Comparison of ENCODE assay signal across 1 cellular context in genomic region chr20:36050436-36051317, GRCh38.
TF ChIP-seq lines count a peak whose summit lies in the region.

No MANE protein-coding gene starts in this region.

TF ChIP-seq in GM23338, 12 proteins besides CTCF, POLR2A, EP300 and RAD21 (continued from another document):
- TF ChIP-seq NANOG (IDR thresholded peaks at IDR 0.05; ENCODE audit: borderline replicate concordance) (no peak), EZH2 (IDR thresholded peaks at IDR 0.05; ENCODE audit: low read depth, unreplicated experiment) (no peak), ZNF331 (CRISPR knock-in tag; IDR thresholded peaks at IDR 0.05; ENCODE audit: low read depth) (no peak), POLR2AphosphoS5 (IDR thresholded peaks at IDR 0.05; ENCODE audit: low read depth) (peak; percentile 97), CREB1 (CRISPR knock-in tag; IDR thresholded peaks at IDR 0.05; ENCODE audit: low read depth) (0 out of 2 replicates have a peak, but pooled peaks have one; percentile 54)
- TF ChIP-seq, protein P1, sequence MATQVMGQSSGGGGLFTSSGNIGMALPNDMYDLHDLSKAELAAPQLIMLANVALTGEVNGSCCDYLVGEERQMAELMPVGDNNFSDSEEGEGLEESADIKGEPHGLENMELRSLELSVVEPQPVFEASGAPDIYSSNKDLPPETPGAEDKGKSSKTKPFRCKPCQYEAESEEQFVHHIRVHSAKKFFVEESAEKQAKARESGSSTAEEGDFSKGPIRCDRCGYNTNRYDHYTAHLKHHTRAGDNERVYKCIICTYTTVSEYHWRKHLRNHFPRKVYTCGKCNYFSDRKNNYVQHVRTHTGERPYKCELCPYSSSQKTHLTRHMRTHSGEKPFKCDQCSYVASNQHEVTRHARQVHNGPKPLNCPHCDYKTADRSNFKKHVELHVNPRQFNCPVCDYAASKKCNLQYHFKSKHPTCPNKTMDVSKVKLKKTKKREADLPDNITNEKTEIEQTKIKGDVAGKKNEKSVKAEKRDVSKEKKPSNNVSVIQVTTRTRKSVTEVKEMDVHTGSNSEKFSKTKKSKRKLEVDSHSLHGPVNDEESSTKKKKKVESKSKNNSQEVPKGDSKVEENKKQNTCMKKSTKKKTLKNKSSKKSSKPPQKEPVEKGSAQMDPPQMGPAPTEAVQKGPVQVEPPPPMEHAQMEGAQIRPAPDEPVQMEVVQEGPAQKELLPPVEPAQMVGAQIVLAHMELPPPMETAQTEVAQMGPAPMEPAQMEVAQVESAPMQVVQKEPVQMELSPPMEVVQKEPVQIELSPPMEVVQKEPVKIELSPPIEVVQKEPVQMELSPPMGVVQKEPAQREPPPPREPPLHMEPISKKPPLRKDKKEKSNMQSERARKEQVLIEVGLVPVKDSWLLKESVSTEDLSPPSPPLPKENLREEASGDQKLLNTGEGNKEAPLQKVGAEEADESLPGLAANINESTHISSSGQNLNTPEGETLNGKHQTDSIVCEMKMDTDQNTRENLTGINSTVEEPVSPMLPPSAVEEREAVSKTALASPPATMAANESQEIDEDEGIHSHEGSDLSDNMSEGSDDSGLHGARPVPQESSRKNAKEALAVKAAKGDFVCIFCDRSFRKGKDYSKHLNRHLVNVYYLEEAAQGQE (IDR thresholded peaks at IDR 0.05; ENCODE audit: unreplicated experiment), result no peak
